In the genomic region with DNA sequence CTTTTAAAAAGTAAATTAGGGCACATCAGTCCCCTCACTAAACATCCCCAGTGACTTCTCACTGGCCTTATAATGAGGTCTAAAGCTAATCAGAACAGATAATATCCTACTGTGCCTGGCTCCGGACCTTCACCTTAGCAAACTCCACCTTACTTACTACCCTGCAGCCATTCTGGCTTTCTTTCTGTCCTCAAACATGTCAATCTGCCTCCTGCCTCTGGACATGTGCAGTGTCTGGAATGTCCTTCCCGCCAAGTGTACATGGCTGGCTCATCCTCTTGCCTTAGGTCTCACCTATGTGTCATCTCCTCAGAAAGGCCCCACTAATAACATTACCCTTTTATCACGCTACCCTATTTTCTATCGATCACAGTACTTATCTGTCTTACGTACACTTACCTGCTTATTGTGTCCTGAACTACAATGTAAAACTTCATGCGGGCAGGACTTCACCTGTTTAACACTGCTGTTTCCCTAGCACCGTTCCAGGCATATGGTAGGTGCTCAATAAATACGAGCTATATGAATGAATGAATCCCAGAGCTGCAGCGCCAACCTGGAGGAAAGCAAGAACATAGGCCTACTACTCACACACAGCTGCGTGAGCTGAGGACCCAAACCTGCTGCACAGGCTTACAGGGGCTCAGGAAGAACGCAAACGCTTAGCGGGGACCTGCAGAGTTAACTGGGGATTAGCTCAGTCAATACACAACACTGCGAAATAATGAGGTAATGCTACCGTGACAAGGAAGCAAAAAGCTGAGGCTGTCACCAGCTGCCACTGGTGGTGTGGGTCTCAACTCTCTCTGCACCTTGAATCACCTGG, we compare ENCODE assay signal across 1 cellular context.
TF ChIP-seq lines count a peak whose summit lies in the region.

No MANE protein-coding gene starts in this region.

TF ChIP-seq in HepG2, 621 proteins besides CTCF, POLR2A, EP300 and RAD21 (continued from another document):
- TF ChIP-seq, protein P1, sequence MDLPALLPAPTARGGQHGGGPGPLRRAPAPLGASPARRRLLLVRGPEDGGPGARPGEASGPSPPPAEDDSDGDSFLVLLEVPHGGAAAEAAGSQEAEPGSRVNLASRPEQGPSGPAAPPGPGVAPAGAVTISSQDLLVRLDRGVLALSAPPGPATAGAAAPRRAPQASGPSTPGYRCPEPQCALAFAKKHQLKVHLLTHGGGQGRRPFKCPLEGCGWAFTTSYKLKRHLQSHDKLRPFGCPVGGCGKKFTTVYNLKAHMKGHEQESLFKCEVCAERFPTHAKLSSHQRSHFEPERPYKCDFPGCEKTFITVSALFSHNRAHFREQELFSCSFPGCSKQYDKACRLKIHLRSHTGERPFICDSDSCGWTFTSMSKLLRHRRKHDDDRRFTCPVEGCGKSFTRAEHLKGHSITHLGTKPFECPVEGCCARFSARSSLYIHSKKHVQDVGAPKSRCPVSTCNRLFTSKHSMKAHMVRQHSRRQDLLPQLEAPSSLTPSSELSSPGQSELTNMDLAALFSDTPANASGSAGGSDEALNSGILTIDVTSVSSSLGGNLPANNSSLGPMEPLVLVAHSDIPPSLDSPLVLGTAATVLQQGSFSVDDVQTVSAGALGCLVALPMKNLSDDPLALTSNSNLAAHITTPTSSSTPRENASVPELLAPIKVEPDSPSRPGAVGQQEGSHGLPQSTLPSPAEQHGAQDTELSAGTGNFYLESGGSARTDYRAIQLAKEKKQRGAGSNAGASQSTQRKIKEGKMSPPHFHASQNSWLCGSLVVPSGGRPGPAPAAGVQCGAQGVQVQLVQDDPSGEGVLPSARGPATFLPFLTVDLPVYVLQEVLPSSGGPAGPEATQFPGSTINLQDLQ (CRISPR knock-in tag; IDR thresholded peaks at IDR 0.05): no peak
- TF ChIP-seq, protein P2, sequence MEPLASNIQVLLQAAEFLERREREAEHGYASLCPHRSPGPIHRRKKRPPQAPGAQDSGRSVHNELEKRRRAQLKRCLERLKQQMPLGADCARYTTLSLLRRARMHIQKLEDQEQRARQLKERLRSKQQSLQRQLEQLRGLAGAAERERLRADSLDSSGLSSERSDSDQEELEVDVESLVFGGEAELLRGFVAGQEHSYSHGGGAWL (CRISPR knock-in tag; IDR thresholded peaks at IDR 0.05): no peak
- no peak for TF ChIP-seq ZNF530 (CRISPR knock-in tag; IDR thresholded peaks at IDR 0.05; ENCODE audit: low read depth)
- TF ChIP-seq XRCC5 (optimal IDR thresholded peaks at IDR 0.05; ENCODE audit: low read length): no peak
- no peak for TF ChIP-seq GFI1 (CRISPR knock-in tag; IDR thresholded peaks at IDR 0.05; ENCODE audit: borderline replicate concordance)
- TF ChIP-seq, protein P3, sequence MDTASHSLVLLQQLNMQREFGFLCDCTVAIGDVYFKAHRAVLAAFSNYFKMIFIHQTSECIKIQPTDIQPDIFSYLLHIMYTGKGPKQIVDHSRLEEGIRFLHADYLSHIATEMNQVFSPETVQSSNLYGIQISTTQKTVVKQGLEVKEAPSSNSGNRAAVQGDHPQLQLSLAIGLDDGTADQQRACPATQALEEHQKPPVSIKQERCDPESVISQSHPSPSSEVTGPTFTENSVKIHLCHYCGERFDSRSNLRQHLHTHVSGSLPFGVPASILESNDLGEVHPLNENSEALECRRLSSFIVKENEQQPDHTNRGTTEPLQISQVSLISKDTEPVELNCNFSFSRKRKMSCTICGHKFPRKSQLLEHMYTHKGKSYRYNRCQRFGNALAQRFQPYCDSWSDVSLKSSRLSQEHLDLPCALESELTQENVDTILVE (CRISPR knock-in tag; IDR thresholded peaks at IDR 0.05): no peak
- TF ChIP-seq LCORL (IDR thresholded peaks at IDR 0.05): no peak
- TF ChIP-seq LCORL (CRISPR knock-in tag; IDR thresholded peaks at IDR 0.05): 0 out of 2 replicates have a peak, but pooled peaks have one; percentile 11
- TF ChIP-seq, protein P4, sequence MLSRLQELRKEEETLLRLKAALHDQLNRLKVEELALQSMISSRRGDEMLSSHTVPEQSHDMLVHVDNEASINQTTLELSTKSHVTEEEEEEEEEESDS (CRISPR knock-in tag; IDR thresholded peaks at IDR 0.05; ENCODE audit: borderline replicate concordance): peak; percentile 61; the same call in 1 of the 2 replicates
- TF ChIP-seq GLI4 (CRISPR knock-in tag; IDR thresholded peaks at IDR 0.05; ENCODE audit: borderline replicate concordance): 0 out of 2 replicates have a peak, but pooled peaks have one; percentile 50
- no peak for TF ChIP-seq ZNF629 (CRISPR knock-in tag; conservative IDR thresholded peaks at IDR 0.05)
- no peak for TF ChIP-seq CENPT (CRISPR knock-in tag; IDR thresholded peaks at IDR 0.05; ENCODE audit: low read depth)
- TF ChIP-seq ZNF672 (CRISPR knock-in tag; IDR thresholded peaks at IDR 0.05): no peak
- 0 out of 2 replicates have a peak, but pooled peaks have one; percentile 1 for TF ChIP-seq RFXANK (CRISPR knock-in tag; IDR thresholded peaks at IDR 0.05)
- TF ChIP-seq, protein P5, sequence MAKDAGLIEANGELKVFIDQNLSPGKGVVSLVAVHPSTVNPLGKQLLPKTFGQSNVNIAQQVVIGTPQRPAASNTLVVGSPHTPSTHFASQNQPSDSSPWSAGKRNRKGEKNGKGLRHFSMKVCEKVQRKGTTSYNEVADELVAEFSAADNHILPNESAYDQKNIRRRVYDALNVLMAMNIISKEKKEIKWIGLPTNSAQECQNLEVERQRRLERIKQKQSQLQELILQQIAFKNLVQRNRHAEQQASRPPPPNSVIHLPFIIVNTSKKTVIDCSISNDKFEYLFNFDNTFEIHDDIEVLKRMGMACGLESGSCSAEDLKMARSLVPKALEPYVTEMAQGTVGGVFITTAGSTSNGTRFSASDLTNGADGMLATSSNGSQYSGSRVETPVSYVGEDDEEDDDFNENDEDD (CRISPR knock-in tag; IDR thresholded peaks at IDR 0.05; ENCODE audit: borderline replicate concordance): peak; percentile 69; the same call in 1 of the 2 replicates
- TF ChIP-seq POLR2AphosphoS5 (IDR thresholded peaks at IDR 0.05; ENCODE audit: low read depth, low read length): no peak
- no peak for TF ChIP-seq ZNF607 (CRISPR knock-in tag; IDR thresholded peaks at IDR 0.05; ENCODE audit: borderline replicate concordance)
- no peak for TF ChIP-seq BORCS8-MEF2B (CRISPR knock-in tag; IDR thresholded peaks at IDR 0.05)
- TF ChIP-seq FOXA3 (CRISPR knock-in tag; IDR thresholded peaks at IDR 0.05): 0 out of 2 replicates have a peak, but pooled peaks have one; percentile 0
- 0 out of 2 replicates have a peak, but pooled peaks have one; percentile 53 for TF ChIP-seq PRMT3 (CRISPR knock-in tag; IDR thresholded peaks at IDR 0.05; ENCODE audit: borderline replicate concordance, low read depth)
